Comparison of ENCODE assay signal across 8 cellular contexts in genomic region chr5:115634343-115635132, GRCh38. TPM values are rescaled to one million over a fixed set of nuclear protein-coding genes. Genes with fewer than 3 reads are reported as not detected.
DNase-seq lines count a peak whose midpoint lies in the region; ATAC-seq and TF ChIP-seq lines count a peak whose summit lies in the region.

No MANE protein-coding gene starts in this region.

- H3K4me1 Mint-ChIP-seq in progenitor cell of endocrine pancreas (ENCODE audit: low read depth) = peaks cover 8% of the 10 kb centered on the region

- H3K9me2 ChIP-seq in SU-DHL-6 (replicated peaks; ENCODE audit: insufficient read depth, low read length) = no peaks in the 10 kb centered on the region

- TF ChIP-seq CTCF in GM12864 (IDR thresholded peaks at IDR 0.05; ENCODE audit: low read depth, low read length, missing control alignments) (peak; percentile 86), SU-DHL-6 (IDR thresholded peaks at IDR 0.05; ENCODE audit: insufficient read depth, low read length, poor library complexity, severe bottlenecking) (peak; percentile 62), left ventricle myocardium inferior (IDR thresholded peaks at IDR 0.05; ENCODE audit: borderline replicate concordance) (peak; percentile 94), progenitor cell of endocrine pancreas (IDR thresholded peaks at IDR 0.05; ENCODE audit: unreplicated experiment) (peak; percentile 96), upper lobe of right lung (IDR thresholded peaks at IDR 0.05) (peak; percentile 95)

- H3K36me3 ChIP-seq in SU-DHL-6 (ENCODE audit: low read length) (no peaks in the 10 kb centered on the region), adipocyte (ENCODE audit: control insufficient read depth, insufficient read depth, low read length, severe bottlenecking) (no peaks in the 10 kb centered on the region), left ventricle myocardium inferior (no peaks in the 10 kb centered on the region), upper lobe of right lung (no peaks in the 10 kb centered on the region)

- no peak overlapping the region for H3K27ac ChIP-seq in SU-DHL-6 (ENCODE audit: low read depth, low read length)
- H3K27ac ChIP-seq in left ventricle myocardium inferior (replicated peaks) = peak overlapping the region; percentile 64
- H3K27ac ChIP-seq in upper lobe of right lung = peak overlapping the region; percentile 64

- H3K9me3 Mint-ChIP-seq in progenitor cell of endocrine pancreas (ENCODE audit: low read depth) = no peaks in the 10 kb centered on the region

- intact Hi-C loops in left ventricle myocardium inferior (cut with micrococcal nuclease) (loop anchor here (2.0 kb wide), 1 partner anchor 196 kb away; no protein-coding TSS in a partner anchor), upper lobe of right lung (cut with DNase I) (no loop called here)

- H3K4me3 ChIP-seq in GM12864 (ENCODE audit: low read depth, low read length) = peak overlapping the region; percentile 15; the same call in 1 of the 2 replicates
- no peak overlapping the region for H3K4me3 ChIP-seq in SU-DHL-6 (ENCODE audit: insufficient read depth, low read length, poor library complexity, severe bottlenecking)
- H3K4me3 ChIP-seq in adipocyte (ENCODE audit: low read length) = peak overlapping the region; percentile 85
- H3K4me3 ChIP-seq in left ventricle myocardium inferior = peak overlapping the region; percentile 53
- H3K4me3 ChIP-seq in upper lobe of right lung = peak overlapping the region; percentile 42

- no peaks in the 10 kb centered on the region for H3K79me2 ChIP-seq in SU-DHL-6 (ENCODE audit: insufficient read depth, low read length)

- H3K9me3 ChIP-seq in SU-DHL-6 (ENCODE audit: insufficient read depth, low read length) (no peaks in the 10 kb centered on the region), adipocyte (ENCODE audit: control insufficient read depth, low read length) (no peaks in the 10 kb centered on the region), left ventricle myocardium inferior (replicated peaks) (no peaks in the 10 kb centered on the region), upper lobe of right lung (no peaks in the 10 kb centered on the region)

- peak overlapping the region; percentile 4 for H3K4me3 Mint-ChIP-seq in progenitor cell of endocrine pancreas (ENCODE audit: low read depth)

- peak; percentile 71 for ATAC-seq in HG02642 (IDR thresholded peaks at IDR 0.05; ENCODE audit: poor library complexity, unreplicated experiment)
- ATAC-seq in upper lobe of right lung = peak; percentile 99

- H4K20me1 ChIP-seq in SU-DHL-6 (ENCODE audit: low read depth, low read length) = no peaks in the 10 kb centered on the region

- H3F3A ChIP-seq in SU-DHL-6 (ENCODE audit: insufficient read depth) = no peaks in the 10 kb centered on the region

- H3K9ac ChIP-seq in SU-DHL-6 (ENCODE audit: low read length) = no peak overlapping the region
- peak overlapping the region; percentile 88 for H3K9ac ChIP-seq in adipocyte (ENCODE audit: low read length)

- H2AFZ ChIP-seq in SU-DHL-6 (ENCODE audit: low read depth, low read length, severe bottlenecking) = peak overlapping the region; percentile 17

- peaks cover 5% of the 10 kb centered on the region for H3K27me3 Mint-ChIP-seq in progenitor cell of endocrine pancreas

- no peaks in the 10 kb centered on the region for H3K36me3 Mint-ChIP-seq in progenitor cell of endocrine pancreas (ENCODE audit: insufficient read depth)

- H3K4me1 ChIP-seq in adipocyte (ENCODE audit: control insufficient read depth, insufficient read depth, low read length) (peaks cover 3% of the 10 kb centered on the region), left ventricle myocardium inferior (peaks cover 7% of the 10 kb centered on the region), upper lobe of right lung (no peaks in the 10 kb centered on the region)

- H3K4me2 ChIP-seq in SU-DHL-6 (ENCODE audit: low read depth, low read length, poor library complexity, severe bottlenecking) = peak overlapping the region; percentile 35

- H3K27me3 ChIP-seq in SU-DHL-6 (ENCODE audit: low read length) (no peaks in the 10 kb centered on the region), adipocyte (replicated peaks; ENCODE audit: control insufficient read depth, insufficient read depth, low read length) (no peaks in the 10 kb centered on the region), left ventricle myocardium inferior (ENCODE audit: low read depth) (no peaks in the 10 kb centered on the region), upper lobe of right lung (no peaks in the 10 kb centered on the region)

- peak; percentile 81 for DNase-seq in GM12864 (ENCODE audit: low read depth)
- DNase-seq in NCI-H1105 (lab: John Stamatoyannopoulos, UW) = peak; percentile 47
- peak; percentile 95 for DNase-seq in adipocyte (ENCODE audit: low read depth)
- peak; percentile 86 for DNase-seq in left ventricle myocardium inferior
- DNase-seq in progenitor cell of endocrine pancreas (ENCODE audit: low spot score, unreplicated experiment) = peak; percentile 82
- DNase-seq in upper lobe of right lung = peak; percentile 90

- H3K27ac Mint-ChIP-seq in progenitor cell of endocrine pancreas = no peak overlapping the region

RNA-seq across cellular contexts. Expression of gene TMED7, which starts 8.7 kb away (rescaled TPM):
- total RNA-seq in left ventricle myocardium inferior = 77.5 TPM
- total RNA-seq in progenitor cell of endocrine pancreas = 69.6 and 76.9 TPM in 2 replicates
- total RNA-seq in upper lobe of right lung = 93.5 TPM

RNA-seq across cellular contexts. Expression of gene TICAM2, which starts 32.3 kb away (rescaled TPM):
- total RNA-seq in left ventricle myocardium inferior (2.3 TPM), progenitor cell of endocrine pancreas (0.36 and 1.1 TPM in 2 replicates), upper lobe of right lung (6.9 TPM)
